In the genomic region with DNA sequence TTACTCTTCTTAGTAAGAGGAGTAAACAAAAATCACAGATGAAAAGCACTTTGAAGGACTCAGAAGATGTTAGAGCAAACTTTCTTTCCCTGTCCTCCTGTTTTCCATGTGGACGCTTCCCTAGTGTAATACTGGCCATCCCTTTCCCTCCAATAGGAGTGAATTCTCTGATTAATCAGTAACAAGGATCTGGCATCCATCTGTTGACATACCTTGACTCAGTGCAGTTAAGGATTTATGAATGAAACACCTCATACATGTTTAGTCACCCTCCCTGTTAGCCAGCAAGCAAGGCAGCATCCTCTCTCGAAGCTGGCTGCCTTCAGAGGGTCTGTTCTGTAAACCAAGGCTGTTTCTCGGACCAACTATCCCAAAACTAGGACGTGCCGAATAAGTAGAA, we compare ENCODE assay signal across 4 cellular contexts.
A peak's percentile ranks its signal among the peaks of the same experiment; 100 is the strongest.
DNase-seq lines count a peak whose midpoint lies in the region; ATAC-seq and TF ChIP-seq lines count a peak whose summit lies in the region.
"Not testable (repeated sequence)": the region's sequence is repeated elsewhere in the genome, so short reads cannot be mapped to it uniquely, and the experiment has no call there.

No MANE protein-coding gene starts in this region.

- not testable (repeated sequence) for H3K27me3 ChIP-seq in PC-3 (ENCODE audit: low read length); foreskin keratinocyte; left lung

- not testable (repeated sequence) for H3K9me2 ChIP-seq in PC-3 (replicated peaks; ENCODE audit: low read length)

- not testable (repeated sequence) for H2AFZ ChIP-seq in PC-3 (ENCODE audit: low read length)

- POLR2A ChIA-PET in PC-3 (lab: Charles Lee; ENCODE audit: unreplicated experiment), result not testable (repeated sequence)

- intact Hi-C loops in PC-3 (cut with micrococcal nuclease); left lung (cut with DNase I); mucosa of descending colon (cut with DNase I, micrococcal nuclease): not testable (repeated sequence)

- not testable (repeated sequence) for BruUV-seq in PC-3 (replicated peaks; lab: Mats Ljungman, UMichigan)

- not testable (repeated sequence) for H3K4me1 ChIP-seq in PC-3 (ENCODE audit: insufficient read depth, low read length); foreskin keratinocyte; left lung; mucosa of descending colon (ENCODE audit: low read depth)

- CTCF ChIA-PET in PC-3 (lab: Charles Lee), result not testable (repeated sequence)

- ATAC-seq in PC-3 (peak; percentile 99), foreskin keratinocyte (peak; percentile 86), left lung (peak; percentile 46), mucosa of descending colon (peak; percentile 99)

- not testable (repeated sequence) for H3F3A ChIP-seq in PC-3 (ENCODE audit: low read length, unreplicated experiment)

- not testable (repeated sequence) for H3K9ac ChIP-seq in PC-3 (ENCODE audit: low read length)

- H3K36me3 ChIP-seq in PC-3 (ENCODE audit: low read depth, low read length); left lung; mucosa of descending colon (ENCODE audit: low read depth): not testable (repeated sequence)

- not testable (repeated sequence) for H3K27ac ChIP-seq in PC-3 (ENCODE audit: low read length); foreskin keratinocyte; left lung

- not testable (repeated sequence) for TF ChIP-seq CTCF in PC-3 (conservative IDR thresholded peaks at IDR 0.05; ENCODE audit: low read depth, low read length); foreskin keratinocyte (conservative IDR thresholded peaks at IDR 0.05); left lung (IDR thresholded peaks at IDR 0.05); mucosa of descending colon (IDR thresholded peaks at IDR 0.05)

- DNase-seq in PC-3, foreskin keratinocyte, left lung, mucosa of descending colon: not testable (repeated sequence)

- not testable (repeated sequence) for H3K4me2 ChIP-seq in PC-3 (ENCODE audit: low read length)

- H3K79me2 ChIP-seq in PC-3 (ENCODE audit: low read length), result not testable (repeated sequence)

- H4K20me1 ChIP-seq in PC-3 (ENCODE audit: low read length), result not testable (repeated sequence)

- H3K9me3 ChIP-seq in PC-3 (ENCODE audit: low read length); left lung; mucosa of descending colon: not testable (repeated sequence)

- H3K4me3 ChIP-seq in PC-3 (ENCODE audit: low read length); left lung; mucosa of descending colon: not testable (repeated sequence)

Comparison
In these comparisons a context has a peak if more than half of its experiments do, and no peak if none do; other contexts are left out.
1. ATAC-seq: peak in every context shown above with its lines; median percentile 99 in PC-3; 99 in mucosa of descending colon; 86 in foreskin keratinocyte; 46 in left lung.